1 cellular context compared by ENCODE assay signal in genomic region chr19:40717325-40717879, GRCh38.
TF ChIP-seq lines count a peak whose summit lies in the region.

No MANE protein-coding gene starts in this region.

TF ChIP-seq in GM23338, 12 proteins besides CTCF, POLR2A, EP300 and RAD21 (continued from another document):
- TF ChIP-seq, protein P1, sequence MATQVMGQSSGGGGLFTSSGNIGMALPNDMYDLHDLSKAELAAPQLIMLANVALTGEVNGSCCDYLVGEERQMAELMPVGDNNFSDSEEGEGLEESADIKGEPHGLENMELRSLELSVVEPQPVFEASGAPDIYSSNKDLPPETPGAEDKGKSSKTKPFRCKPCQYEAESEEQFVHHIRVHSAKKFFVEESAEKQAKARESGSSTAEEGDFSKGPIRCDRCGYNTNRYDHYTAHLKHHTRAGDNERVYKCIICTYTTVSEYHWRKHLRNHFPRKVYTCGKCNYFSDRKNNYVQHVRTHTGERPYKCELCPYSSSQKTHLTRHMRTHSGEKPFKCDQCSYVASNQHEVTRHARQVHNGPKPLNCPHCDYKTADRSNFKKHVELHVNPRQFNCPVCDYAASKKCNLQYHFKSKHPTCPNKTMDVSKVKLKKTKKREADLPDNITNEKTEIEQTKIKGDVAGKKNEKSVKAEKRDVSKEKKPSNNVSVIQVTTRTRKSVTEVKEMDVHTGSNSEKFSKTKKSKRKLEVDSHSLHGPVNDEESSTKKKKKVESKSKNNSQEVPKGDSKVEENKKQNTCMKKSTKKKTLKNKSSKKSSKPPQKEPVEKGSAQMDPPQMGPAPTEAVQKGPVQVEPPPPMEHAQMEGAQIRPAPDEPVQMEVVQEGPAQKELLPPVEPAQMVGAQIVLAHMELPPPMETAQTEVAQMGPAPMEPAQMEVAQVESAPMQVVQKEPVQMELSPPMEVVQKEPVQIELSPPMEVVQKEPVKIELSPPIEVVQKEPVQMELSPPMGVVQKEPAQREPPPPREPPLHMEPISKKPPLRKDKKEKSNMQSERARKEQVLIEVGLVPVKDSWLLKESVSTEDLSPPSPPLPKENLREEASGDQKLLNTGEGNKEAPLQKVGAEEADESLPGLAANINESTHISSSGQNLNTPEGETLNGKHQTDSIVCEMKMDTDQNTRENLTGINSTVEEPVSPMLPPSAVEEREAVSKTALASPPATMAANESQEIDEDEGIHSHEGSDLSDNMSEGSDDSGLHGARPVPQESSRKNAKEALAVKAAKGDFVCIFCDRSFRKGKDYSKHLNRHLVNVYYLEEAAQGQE (IDR thresholded peaks at IDR 0.05; ENCODE audit: unreplicated experiment) = no peak
- TF ChIP-seq JUNB (IDR thresholded peaks at IDR 0.05; ENCODE audit: unreplicated experiment) (no peak), STAT1 (IDR thresholded peaks at IDR 0.05; ENCODE audit: unreplicated experiment) (no peak), ZNF114 (CRISPR knock-in tag; IDR thresholded peaks at IDR 0.05) (no peak), POLR2AphosphoS5 (IDR thresholded peaks at IDR 0.05; ENCODE audit: low read depth) (no peak), NANOG (IDR thresholded peaks at IDR 0.05; ENCODE audit: borderline replicate concordance) (no peak), EZH2phosphoT487 (IDR thresholded peaks at IDR 0.05; ENCODE audit: unreplicated experiment) (no peak), EZH2 (IDR thresholded peaks at IDR 0.05; ENCODE audit: low read depth, unreplicated experiment) (no peak), ZNF462 (CRISPR knock-in tag; IDR thresholded peaks at IDR 0.05) (no peak)
